In genomic region chr14:87304404-87304803, GRCh38 we compare ENCODE assay signal across 27 cellular contexts.
"Had no signal": no experiment of that assay in that cellular context is flagged by ENCODE, and none has a peak within 500 bp of the region (broad histone marks: within the 10 kb centered on the region; RNA-seq: fewer than 3 reads in every experiment).

No MANE protein-coding gene starts in this region.

- H3K4me3 ChIP-seq: stomach, suprapubic skin, testis, thoracic aorta, thyroid gland, tibial artery, tibial nerve, transverse colon, upper lobe of left lung, upper lobe of right lung, uterus, vagina had no signal

- H3K27ac ChIP-seq: stomach, suprapubic skin, testis, thoracic aorta, thyroid gland, tibial artery, tibial nerve, transverse colon, upper lobe of left lung, upper lobe of right lung, uterus, vagina had no signal

- FAIRE-seq: urothelium cell line had no signal

- H3K27me3 ChIP-seq: stomach, suprapubic skin, testis, thyroid gland, tibial artery, tibial nerve, transverse colon, upper lobe of left lung, upper lobe of right lung, uterus, vagina had no signal

- ATAC-seq: stimulated activated effector memory CD8-positive, alpha-beta T cell treated with anti-CD3 and anti-CD28 coated beads, Interleukin-12 subunit alpha, Interleukin-12 subunit beta, amount 100 ng/mL, for 72 hours; stimulated activated memory B cell treated with anti-CD40 and anti-IgM and Interleukin-4, amounts not matched to agents 10 μg/mL and 1 μg/mL and 100 μg/mL, for 72 hours; stimulated activated naive B cell treated with anti-CD40 and anti-IgM and Interleukin-4, amounts not matched to agents 10 μg/mL and 1 μg/mL and 100 μg/mL, for 72 hours; stimulated activated naive CD8-positive, alpha-beta T cell treated with anti-CD3 and anti-CD28 coated beads, Interleukin-15, amount 100 ng/mL, for 72 hours; stimulated activated naive CD8-positive, alpha-beta T cell treated with anti-CD3 and anti-CD28 coated beads, Interleukin-15, Interleukin-2, amounts not matched to agents 100 U/mL and 50 U/mL, for 24 hours; upper lobe of right lung had no signal

- DNase-seq: stimulated activated CD4-positive, alpha-beta T cell treated with anti-CD3 and anti-CD28 coated beads, Interleukin-2, amount 100 ng/mL, for 48 hours; stimulated activated CD4-positive, alpha-beta T cell treated with anti-CD3 and anti-CD28 coated beads, Interleukin-4, amount 100 ng/mL, for 1 hour; stimulated activated CD4-positive, alpha-beta T cell treated with anti-CD3 and anti-CD28 coated beads, Interleukin-4, amount 100 ng/mL, for 24 hours; stimulated activated CD4-positive, alpha-beta T cell treated with anti-CD3 and anti-CD28 coated beads, Interleukin-4, amount 100 ng/mL, for 4 hours; stimulated activated CD8-positive, alpha-beta memory T cell treated with anti-CD3 and anti-CD28 coated beads, Interleukin-4, amount 100 ng/mL, for 48 hours; stimulated activated naive B cell treated with anti-CD40 and anti-IgM and Interleukin-4, amounts not matched to agents 10 μg/mL and 1 μg/mL and 100 μg/mL, for 72 hours; stimulated activated naive CD4-positive, alpha-beta T cell; stimulated activated naive CD4-positive, alpha-beta T cell treated with Interleukin-2 at 50 U/mL for 16 hours; stimulated activated naive CD8-positive, alpha-beta T cell treated with anti-CD3 and anti-CD28 coated beads, Interleukin-15, amount 100 ng/mL, for 72 hours; stimulated activated naive CD8-positive, alpha-beta T cell treated with anti-CD3 and anti-CD28 coated beads, Interleukin-15, Interleukin-2, amounts not matched to agents 100 U/mL and 50 U/mL, for 24 hours; stomach; substantia nigra; testis; thyroid gland; tibial artery; transverse colon; trophoblast cell; upper lobe of left lung; upper lobe of right lung; uterus had no signal

- H3K36me3 ChIP-seq: stomach, suprapubic skin, thoracic aorta, thyroid gland, tibial artery, tibial nerve, transverse colon, upper lobe of left lung, upper lobe of right lung, uterus, vagina had no signal

- H3K4me1 ChIP-seq: stomach, suprapubic skin, testis, thyroid gland, tibial artery, tibial nerve, transverse colon, upper lobe of left lung, upper lobe of right lung, uterus, vagina had no signal

- H3K9me3 ChIP-seq: stomach, suprapubic skin, testis, thoracic aorta, thyroid gland, tibial artery, tibial nerve, upper lobe of left lung, upper lobe of right lung, uterus, vagina had no signal
